Comparison of ENCODE assay signal across 18 cellular contexts in genomic region chr13:33158271-33158670, GRCh38.
A peak's percentile ranks its signal among the peaks of the same experiment; 100 is the strongest.
DNase-seq lines count a peak whose midpoint lies in the region; ATAC-seq, FAIRE-seq and TF ChIP-seq lines count a peak whose summit lies in the region.
"Had no signal": no experiment of that assay in that cellular context is flagged by ENCODE, and none has a peak within 500 bp of the region (broad histone marks: within the 10 kb centered on the region; RNA-seq: fewer than 3 reads in every experiment).

No MANE protein-coding gene starts in this region.

- peaks cover 13% of the 10 kb centered on the region for H3K9me3 Mint-ChIP-seq in mesothelial cell of epicardium

- DNase-seq in HepG2 (ENCODE audit: low spot score) (no peak), right lobe of liver (no peak), mesothelial cell of epicardium (ENCODE audit: low spot score in 2 of 2, unreplicated experiment in 2 of 2) (no peak), thoracic aorta (ENCODE audit: low spot score) (no peak), HT-29 (ENCODE audit: low spot score) (no peak), left ventricle myocardium superior (no peak)
- DNase-seq: 8988T; AML-193; CD8-positive, alpha-beta memory T cell; DMS53; GF-D8; GM23248 had no signal

- TF ChIP-seq RAD21 in HepG2 (CRISPR knock-in tag; IDR thresholded peaks at IDR 0.05): no peak

- intact Hi-C loops in HepG2 (cut with micrococcal nuclease; ENCODE audit: unreplicated experiment): no loop called here
- intact Hi-C loops in right lobe of liver (cut with DNase I): no loop called here
- intact Hi-C loops in left ventricle myocardium superior (cut with micrococcal nuclease): no loop called here

- FAIRE-seq in HepG2 (lab: Jason Lieb, UNC): no peak
- FAIRE-seq: H54 had no signal

- H3K4me1 ChIP-seq in HepG2 (ENCODE audit: insufficient read depth, low read length) (peaks cover 11% of the 10 kb centered on the region), right lobe of liver (no peaks in the 10 kb centered on the region), thoracic aorta (ENCODE audit: control insufficient read depth in 1 of 2, low read depth in 2 of 2) (peaks cover 4 to 34% of the 10 kb centered on the region in 2 donors)
- H3K4me1 ChIP-seq: BLaER1 had no signal

- H2AFZ ChIP-seq in HepG2 (ENCODE audit: low read length): no peak overlapping the region
- H2AFZ ChIP-seq: GM23248 had no signal

- H3K36me3 ChIP-seq in HepG2 (replicated peaks in 1 of 2; ENCODE audit: control insufficient read depth in 1 of 2, insufficient read depth in 2 of 2, low read length in 2 of 2): peaks cover 3 to 43% of the 10 kb centered on the region in 2 experiments
- H3K36me3 ChIP-seq in right lobe of liver: no peaks in the 10 kb centered on the region
- no peaks in the 10 kb centered on the region for H3K36me3 ChIP-seq in thoracic aorta
- H3K36me3 ChIP-seq: BLaER1 had no signal

- CTCF ChIA-PET in HepG2 (lab: Yijun Ruan, JAX; ENCODE audit: low intra/inter-chr PET ratio, low total read pairs): no interaction called here

- no peaks in the 10 kb centered on the region for H3K27me3 Mint-ChIP-seq in mesothelial cell of epicardium (ENCODE audit: low read depth)

- H3K4me3 Mint-ChIP-seq in mesothelial cell of epicardium: no peak overlapping the region
- H3K4me3 Mint-ChIP-seq: CD8-positive, alpha-beta memory T cell; IgD-negative memory B cell had no signal

- WGBS in HepG2 (ENCODE audit: low lambda C conversion rate): 97% methylated on average over 3 of the region's 3 CpGs
- WGBS in right lobe of liver (ENCODE audit: insufficient coverage, low coverage, low lambda C conversion rate, missing lambda C conversion rate): 100% methylated on average over 2 of the region's 3 CpGs

- H3K36me3 Mint-ChIP-seq in mesothelial cell of epicardium: peaks cover 21% of the 10 kb centered on the region
- H3K36me3 Mint-ChIP-seq: CD8-positive, alpha-beta memory T cell had no signal

- BruUV-seq in HepG2 (replicated peaks; lab: Mats Ljungman, UMichigan): no TSS peak

- in situ Hi-C loops in HepG2 (cut with HindIII; ENCODE audit: extremely low pct_ligation_motif_present, low pct_unique_long_range_greater_than_20kb): no loop called here

- ATAC-seq in HepG2: no peak
- no peak for ATAC-seq in right lobe of liver
- no peak for ATAC-seq in thoracic aorta (ENCODE audit: insufficient number of reproducible peaks, low FRiP score, low read depth)
- no peak for ATAC-seq in left ventricle myocardium superior
- no peak for ATAC-seq in HG03025 (IDR thresholded peaks at IDR 0.05; ENCODE audit: low FRiP score, unreplicated experiment)
- ATAC-seq: HCT116 had no signal

- no peaks in the 10 kb centered on the region for H4K20me1 ChIP-seq in HepG2 (ENCODE audit: insufficient read depth, low read length)
- H4K20me1 ChIP-seq: BLaER1 had no signal

- H3K9me3 ChIP-seq in HepG2 (ENCODE audit: low read length): peaks cover 14% of the 10 kb centered on the region
- no peaks in the 10 kb centered on the region for H3K9me3 ChIP-seq in right lobe of liver
- H3K9me3 ChIP-seq in thoracic aorta: no peaks in the 10 kb centered on the region

- peak overlapping the region; percentile 6 for H3K27ac ChIP-seq in HepG2 (ENCODE audit: extremely low read length, insufficient read depth, low read length)
- H3K27ac ChIP-seq in right lobe of liver: no peak overlapping the region
- H3K27ac ChIP-seq in thoracic aorta: peak overlapping the region; percentile 14 to 27
- H3K27ac ChIP-seq: BLaER1, GM23248, HL-60 had no signal

- no peak for TF ChIP-seq CTCF in HepG2 (CRISPR knock-in tag; IDR thresholded peaks at IDR 0.05)
- TF ChIP-seq CTCF in right lobe of liver (IDR thresholded peaks at IDR 0.05): no peak
- TF ChIP-seq CTCF in mesothelial cell of epicardium (IDR thresholded peaks at IDR 0.05; ENCODE audit: unreplicated experiment): no peak
- no peak for TF ChIP-seq CTCF in thoracic aorta (IDR thresholded peaks at IDR 0.05)

- H3K4me1 Mint-ChIP-seq in mesothelial cell of epicardium: peaks cover 6% of the 10 kb centered on the region
- H3K4me1 Mint-ChIP-seq: CD8-positive, alpha-beta memory T cell; IgD-negative memory B cell had no signal

- POLR2A ChIA-PET in HepG2 (lab: Yijun Ruan, JAX): no interaction called here

- no peak overlapping the region for H3K4me2 ChIP-seq in HepG2 (ENCODE audit: low read depth, low read length)
- H3K4me2 ChIP-seq: BLaER1 had no signal

- no peak overlapping the region for H3K9ac ChIP-seq in HepG2 (ENCODE audit: insufficient read depth, low read depth, low read length)
- H3K9ac ChIP-seq: BLaER1, GM23248 had no signal

- H3K4me3 ChIP-seq in HepG2 (replicated peaks in 1 of 3; ENCODE audit: insufficient read depth in 1 of 3, low read depth in 2 of 3, low read length in 3 of 3) (no peak overlapping the region), right lobe of liver (no peak overlapping the region), thoracic aorta (no peak overlapping the region)
- H3K4me3 ChIP-seq: BLaER1, GM23248 had no signal

- TF ChIP-seq EP300 in HepG2 (IDR thresholded peaks at IDR 0.05; ENCODE audit: low read depth in 2 of 2, low read length in 2 of 2) (no peak), HepG2 (CRISPR knock-in tag; IDR thresholded peaks at IDR 0.05; ENCODE audit: borderline replicate concordance) (no peak)

- TF ChIP-seq POLR2A in HepG2 (IDR thresholded peaks at IDR 0.05; ENCODE audit: insufficient read depth in 1 of 2, low read depth in 2 of 2, low read length in 2 of 2) (no peak), right lobe of liver (IDR thresholded peaks at IDR 0.05) (no peak)

- H3K79me2 ChIP-seq in HepG2 (ENCODE audit: insufficient read depth, low read length): no peaks in the 10 kb centered on the region

- H3K27me3 ChIP-seq in HepG2 (ENCODE audit: control insufficient read depth in 1 of 2, insufficient read depth in 2 of 2, low read length in 2 of 2): no peaks in the 10 kb centered on the region
- H3K27me3 ChIP-seq in right lobe of liver: no peaks in the 10 kb centered on the region
- H3K27me3 ChIP-seq in thoracic aorta (replicated peaks; ENCODE audit: insufficient read depth): no peaks in the 10 kb centered on the region
- H3K27me3 ChIP-seq: BLaER1 had no signal

- peak overlapping the region; percentile 9 for H3K27ac Mint-ChIP-seq in mesothelial cell of epicardium
- H3K27ac Mint-ChIP-seq: CD8-positive, alpha-beta memory T cell had no signal

TF ChIP-seq in HepG2, 621 proteins besides CTCF, POLR2A, EP300 and RAD21:
- TF ChIP-seq BHLHE40 (IDR thresholded peaks at IDR 0.05; ENCODE audit: low read length) (no peak), PHF5A (CRISPR knock-in tag; IDR thresholded peaks at IDR 0.05; ENCODE audit: low read depth, unreplicated experiment) (no peak), MIER2 (CRISPR knock-in tag; IDR thresholded peaks at IDR 0.05) (no peak), HDAC2 (CRISPR knock-in tag; IDR thresholded peaks at IDR 0.05) (no peak), JUN (CRISPR knock-in tag; IDR thresholded peaks at IDR 0.05) (no peak), ZBTB20 (CRISPR knock-in tag; IDR thresholded peaks at IDR 0.05; ENCODE audit: borderline replicate concordance, low read depth) (no peak), MTF2 (CRISPR knock-in tag; IDR thresholded peaks at IDR 0.05; ENCODE audit: borderline replicate concordance) (no peak), ZNF556 (CRISPR knock-in tag; IDR thresholded peaks at IDR 0.05; ENCODE audit: borderline replicate concordance) (no peak), ATF5 (CRISPR knock-in tag; IDR thresholded peaks at IDR 0.05; ENCODE audit: low read depth) (no peak), ONECUT2 (CRISPR knock-in tag; IDR thresholded peaks at IDR 0.05) (no peak), ZMYM4 (CRISPR knock-in tag; IDR thresholded peaks at IDR 0.05) (no peak), PRPF4 (IDR thresholded peaks at IDR 0.05; ENCODE audit: low read depth, low read length, poor library complexity, severe bottlenecking) (no peak), EHMT2 (IDR thresholded peaks at IDR 0.05; ENCODE audit: borderline replicate concordance, low read depth, low read length) (no peak), HBP1 (CRISPR knock-in tag; IDR thresholded peaks at IDR 0.05; ENCODE audit: low read depth) (no peak), ZBTB43 (CRISPR knock-in tag; conservative IDR thresholded peaks at IDR 0.05) (no peak), MEIS2 (CRISPR knock-in tag; IDR thresholded peaks at IDR 0.05) (no peak), CHD4 (IDR thresholded peaks at IDR 0.05; ENCODE audit: borderline replicate concordance, low read length) (no peak)

Comparison
In these comparisons a context has a peak if more than half of its experiments do, and no peak if none do; other contexts are left out.
1. H3K27ac ChIP-seq: peak in HepG2 (single experiment) and thoracic aorta (2 of 2); none in right lobe of liver (0 of 3).